14 cellular contexts compared by ENCODE assay signal in genomic region chr3:10925436-10926260, GRCh38.
DNase-seq lines count a peak whose midpoint lies in the region; TF ChIP-seq lines count a peak whose summit lies in the region.
"Had no signal": no experiment of that assay in that cellular context is flagged by ENCODE, and none has a peak within 500 bp of the region (broad histone marks: within the 10 kb centered on the region; RNA-seq: fewer than 3 reads in every experiment).

No MANE protein-coding gene starts in this region.

- BruUV-seq in Calu3 (replicated peaks; lab: Mats Ljungman, UMichigan), result no TSS peak

- H3K79me1 ChIP-seq in H9 (ENCODE audit: insufficient read depth, low read depth, low read length, poor library complexity, severe bottlenecking), result no peaks in the 10 kb centered on the region

- H4K91ac ChIP-seq in H9 (ENCODE audit: insufficient read length, low read depth, low read length), result no peak overlapping the region

- no peak overlapping the region for H3K4me3 Mint-ChIP-seq in activated T-cell treated with anti-CD3 and anti-CD28 coated beads, Interleukin-2, amount 50 U/mL, for 24 hours
- no peak overlapping the region for H3K4me3 Mint-ChIP-seq in H9
- H3K4me3 Mint-ChIP-seq in Calu3 (ENCODE audit: low read depth, unreplicated experiment), result no peak overlapping the region
- H3K4me3 Mint-ChIP-seq: CD14-positive monocyte had no signal

- H2AFZ ChIP-seq in H9 (ENCODE audit: low read length), result no peak overlapping the region

- H3K27me3 Mint-ChIP-seq in activated T-cell treated with anti-CD3 and anti-CD28 coated beads, Interleukin-2, amount 50 U/mL, for 24 hours, result peaks cover 15% of the 10 kb centered on the region
- H3K27me3 Mint-ChIP-seq in H9 (ENCODE audit: low read depth) (peaks cover 26% of the 10 kb centered on the region), Calu3 (ENCODE audit: unreplicated experiment) (peaks cover 96% of the 10 kb centered on the region)

- H3K4ac ChIP-seq in H9 (ENCODE audit: low read depth, low read length), result no peak overlapping the region

- H2BK15ac ChIP-seq in H9 (ENCODE audit: low read depth, low read length), result no peak overlapping the region

- no peak overlapping the region for H3K23ac ChIP-seq in H9 (ENCODE audit: insufficient read length, low read depth, low read length)

- no peak overlapping the region for H3K18ac ChIP-seq in H9 (ENCODE audit: insufficient read length, low read depth, low read length)

- CTCF ChIA-PET in Calu3 (lab: Charles Lee), result no interaction called here

- H3K4me1 Mint-ChIP-seq in activated T-cell treated with anti-CD3 and anti-CD28 coated beads, Interleukin-2, amount 50 U/mL, for 24 hours (ENCODE audit: low read depth), result no peaks in the 10 kb centered on the region
- H3K4me1 Mint-ChIP-seq in H9 (no peaks in the 10 kb centered on the region), Calu3 (ENCODE audit: low read depth, unreplicated experiment) (peaks cover 8% of the 10 kb centered on the region)
- H3K4me1 Mint-ChIP-seq: CD14-positive monocyte had no signal

- H3K4me2 ChIP-seq in H9 (ENCODE audit: insufficient read depth, insufficient read length, low read length), result no peak overlapping the region

- no peak for TF ChIP-seq POLR2A in esophagus squamous epithelium (IDR thresholded peaks at IDR 0.05)

- no peak overlapping the region for H3K27ac ChIP-seq in H9 (ENCODE audit: insufficient read length, low read depth, low read length)
- peak overlapping the region; percentile 87 to 92 (median 90) for H3K27ac ChIP-seq in esophagus squamous epithelium
- peak overlapping the region in 11 of 21 experiments; percentile 9 to 90 (median 80) for H3K27ac ChIP-seq in skin epidermis

- H3K9me3 Mint-ChIP-seq in activated T-cell treated with anti-CD3 and anti-CD28 coated beads, Interleukin-2, amount 50 U/mL, for 24 hours, result no peaks in the 10 kb centered on the region
- H3K9me3 Mint-ChIP-seq in H9 (no peaks in the 10 kb centered on the region; a peak in 1 of 5 replicates), Calu3 (ENCODE audit: low read depth, unreplicated experiment) (no peaks in the 10 kb centered on the region)

- no peak overlapping the region for H2BK20ac ChIP-seq in H9 (ENCODE audit: low read depth, low read length, poor library complexity, severe bottlenecking)

- H3K27ac Mint-ChIP-seq in activated T-cell treated with anti-CD3 and anti-CD28 coated beads, Interleukin-2, amount 50 U/mL, for 24 hours, result no peak overlapping the region
- H3K27ac Mint-ChIP-seq in H9, result peak overlapping the region in 1 of 3 experiments; percentile 28; a peak in 1 of 7 replicates
- no peak overlapping the region for H3K27ac Mint-ChIP-seq in Calu3 (ENCODE audit: unreplicated experiment)

- no peak overlapping the region for H3K14ac ChIP-seq in H9 (ENCODE audit: insufficient read depth, low read length)

- intact Hi-C loops in esophagus squamous epithelium (cut with DNase I) (no loop called here), Calu3 (cut with micrococcal nuclease; ENCODE audit: unreplicated experiment) (no loop called here)

- H3K36me3 ChIP-seq in esophagus squamous epithelium, result no peaks in the 10 kb centered on the region

- H3K9me3 ChIP-seq in H9 (ENCODE audit: control insufficient read depth, low read depth, low read length), result no peaks in the 10 kb centered on the region
- peaks cover 0 to 6% (median 0%) of the 10 kb centered on the region in 3 donors for H3K9me3 ChIP-seq in esophagus squamous epithelium

- no peaks in the 10 kb centered on the region for H3K23me2 ChIP-seq in H9 (ENCODE audit: insufficient read length, low read depth, low read length, poor library complexity, severe bottlenecking)

- peak; percentile 15 for DNase-seq in activated T-cell treated with anti-CD3 and anti-CD28 coated beads, Interleukin-2, amount 50 U/mL, for 24 hours
- DNase-seq in activated T-cell treated with anti-CD3 and anti-CD28 coated beads for 4 hours (no peak), H9 (peak; percentile 8), esophagus squamous epithelium (lab: John Stamatoyannopoulos, UW) (no peak), T1000 (lab: John Stamatoyannopoulos, UW) (no peak), Calu3 (no peak)
- DNase-seq: 8988T, DMS79, Kasumi-1, NCI-H1694, NCI-H526, Right ventricle myocardium superior had no signal

- no peak overlapping the region for H2BK12ac ChIP-seq in H9 (ENCODE audit: insufficient read length, low read depth, low read length)

- H2AK5ac ChIP-seq in H9 (ENCODE audit: insufficient read length, low read length), result no peak overlapping the region

- H4K20me1 ChIP-seq in H9 (ENCODE audit: control insufficient read depth, insufficient read depth, insufficient read length), result no peaks in the 10 kb centered on the region

- WGBS in H9 (ENCODE audit: extremely low coverage, insufficient read length, low lambda C conversion rate), result no CpG with 5 or more reads among the region's 14 CpGs
- 74 to 81% methylated on average over 10 to 12 of the region's 14 CpGs for WGBS in esophagus squamous epithelium, 2 donors

- H3K9ac ChIP-seq in H9 (ENCODE audit: extremely low read depth, insufficient read length, low read length), result no peak overlapping the region

- H3K79me2 ChIP-seq in H9 (ENCODE audit: insufficient read depth, low read length), result no peaks in the 10 kb centered on the region

- H4K5ac ChIP-seq in H9 (ENCODE audit: insufficient read length, low read depth, low read length), result no peak overlapping the region

- no peaks in the 10 kb centered on the region for H3K36me3 Mint-ChIP-seq in activated T-cell treated with anti-CD3 and anti-CD28 coated beads, Interleukin-2, amount 50 U/mL, for 24 hours (ENCODE audit: low read depth)
- H3K36me3 Mint-ChIP-seq in H9 (ENCODE audit: insufficient read depth in 1 of 3, low read depth in 3 of 3), result no peaks in the 10 kb centered on the region
- no peaks in the 10 kb centered on the region for H3K36me3 Mint-ChIP-seq in Calu3 (ENCODE audit: insufficient read depth, unreplicated experiment)
- H3K36me3 Mint-ChIP-seq: CD14-positive monocyte had no signal

- H3K27me3 ChIP-seq in H9 (ENCODE audit: insufficient read depth, low read length) (no peaks in the 10 kb centered on the region), esophagus squamous epithelium (no peaks in the 10 kb centered on the region)

- no peak overlapping the region for H4K8ac ChIP-seq in H9 (replicated peaks; ENCODE audit: insufficient read length, low read depth, low read length)

- H3T11ph ChIP-seq in H9 (ENCODE audit: low read length), result no peak overlapping the region

- H3K4me1 ChIP-seq in H9 (ENCODE audit: insufficient read depth, low read length) (no peaks in the 10 kb centered on the region), esophagus squamous epithelium (peaks cover 8 to 45% (median 19%) of the 10 kb centered on the region in 3 donors)

- no peak overlapping the region for H3K56ac ChIP-seq in H9 (ENCODE audit: insufficient read length, low read depth, low read length)

- H3K4me3 ChIP-seq in esophagus squamous epithelium (peak overlapping the region; percentile 15 to 55 (median 36)), skin epidermis (peak overlapping the region in 1 of 7 experiments; percentile 11)

- TF ChIP-seq CTCF in H9 (conservative IDR thresholded peaks at IDR 0.05) (no peak), esophagus squamous epithelium (IDR thresholded peaks at IDR 0.05) (no peak), Calu3 (IDR thresholded peaks at IDR 0.05; ENCODE audit: unreplicated experiment) (no peak)

- H2BK120ac ChIP-seq in H9 (ENCODE audit: low read depth, low read length, poor library complexity, severe bottlenecking), result no peak overlapping the region

- H2BK5ac ChIP-seq in H9 (ENCODE audit: insufficient read length, low read length), result no peak overlapping the region

Comparison
In these comparisons a context has a peak if more than half of its experiments do, and no peak if none do; other contexts are left out.
1. DNase-seq: peak in activated T-cell treated with anti-CD3 and anti-CD28 coated beads, Interleukin-2, amount 50 U/mL, for 24 hours (single experiment) and H9 (single experiment); none in activated T-cell treated with anti-CD3 and anti-CD28 coated beads for 4 hours (single experiment), esophagus squamous epithelium (single experiment), T1000 (single experiment) and Calu3 (single experiment).